ENCODE assay signal across 8 cellular contexts in the genomic region with DNA sequence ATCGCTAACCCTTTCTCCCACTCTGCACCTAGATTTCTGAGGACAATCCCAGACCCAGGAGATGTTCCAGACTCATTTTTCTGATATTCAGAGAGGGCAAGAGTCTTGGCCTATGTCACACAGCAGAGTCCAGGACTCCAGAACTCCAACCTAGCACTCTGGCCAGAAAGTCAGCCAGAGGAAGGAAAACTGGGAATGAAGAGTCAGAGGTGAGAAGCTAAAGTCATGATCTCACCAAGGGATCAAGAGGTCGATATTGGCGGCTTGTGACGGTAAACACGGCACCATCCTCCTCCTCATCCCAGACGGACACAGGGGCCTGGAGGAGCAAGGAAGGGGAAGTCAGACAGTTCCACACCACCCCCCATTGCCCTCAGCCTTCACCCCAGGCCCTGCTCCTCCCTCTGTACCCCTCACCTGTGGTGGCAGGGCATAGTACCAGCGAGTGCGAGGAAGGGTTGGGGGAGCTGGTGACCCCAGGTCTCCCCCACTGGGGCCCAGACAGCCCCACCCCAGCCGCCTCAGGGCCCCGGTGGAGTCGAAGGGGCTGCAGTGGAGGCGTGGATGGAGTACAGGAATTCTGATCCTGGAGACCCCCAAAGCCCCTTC. TPM values are rescaled to one million over a fixed set of nuclear protein-coding genes. Genes with fewer than 3 reads are reported as not detected.
DNase-seq lines count a peak whose midpoint lies in the region; ATAC-seq and TF ChIP-seq lines count a peak whose summit lies in the region.

No MANE protein-coding gene starts in this region.

- H3K9me2 ChIP-seq in SU-DHL-6 (replicated peaks; ENCODE audit: insufficient read depth, low read length), result no peaks in the 10 kb centered on the region

- H3K9me3 ChIP-seq in DND-41 (ENCODE audit: insufficient read depth, low read length, severe bottlenecking) (no peaks in the 10 kb centered on the region), SU-DHL-6 (ENCODE audit: insufficient read depth, low read length) (no peaks in the 10 kb centered on the region), fibroblast of lung (ENCODE audit: control insufficient read depth, insufficient read depth, low read depth, low read length) (no peaks in the 10 kb centered on the region)

- peaks cover 47% of the 10 kb centered on the region for H3K36me3 ChIP-seq in DND-41 (ENCODE audit: insufficient read depth, low read length)
- H3K36me3 ChIP-seq in SU-DHL-6 (ENCODE audit: low read length), result no peaks in the 10 kb centered on the region
- H3K36me3 ChIP-seq in fibroblast of lung (ENCODE audit: control insufficient read depth, insufficient read depth, low read length), result peaks cover 12% of the 10 kb centered on the region

- H3K4me3 Mint-ChIP-seq in progenitor cell of endocrine pancreas (ENCODE audit: low read depth), result peak overlapping the region; percentile 100

- H3K4me3 ChIP-seq in DND-41 (ENCODE audit: low read depth in 1 of 2, low read length in 2 of 2) (no peak overlapping the region), SU-DHL-6 (ENCODE audit: insufficient read depth, low read length, poor library complexity, severe bottlenecking) (no peak overlapping the region), fibroblast of lung (replicated peaks in 1 of 4; ENCODE audit: control extremely low read depth in 1 of 4, insufficient read depth in 1 of 4, low read depth in 3 of 4, low read length in 4 of 4) (peak overlapping the region in 2 of 4 experiments; percentile 80 to 81)

- H3K27ac ChIP-seq in DND-41 (ENCODE audit: low read length), result no peak overlapping the region
- H3K27ac ChIP-seq in SU-DHL-6 (ENCODE audit: low read depth, low read length), result no peak overlapping the region
- H3K27ac ChIP-seq in fibroblast of lung (ENCODE audit: insufficient read depth, low read length), result no peak overlapping the region

- H2AFZ ChIP-seq in DND-41 (ENCODE audit: low read depth, low read length) (no peak overlapping the region), SU-DHL-6 (ENCODE audit: low read depth, low read length, severe bottlenecking) (no peak overlapping the region), fibroblast of lung (ENCODE audit: low read length) (no peak overlapping the region)

- no peaks in the 10 kb centered on the region for H3K27me3 Mint-ChIP-seq in progenitor cell of endocrine pancreas

- peaks cover 16% of the 10 kb centered on the region for H3K4me1 Mint-ChIP-seq in progenitor cell of endocrine pancreas (ENCODE audit: low read depth)

- H4K20me1 ChIP-seq in DND-41 (ENCODE audit: insufficient read depth, low read length) (0 out of 2 replicates have a peak, but pooled peaks cover 6% of the 10 kb centered on the region), SU-DHL-6 (ENCODE audit: low read depth, low read length) (no peaks in the 10 kb centered on the region), fibroblast of lung (ENCODE audit: control insufficient read depth, extremely low read depth, insufficient read depth, low read length) (no peaks in the 10 kb centered on the region)

- H3K79me2 ChIP-seq in DND-41 (ENCODE audit: insufficient read depth, low read length), result peaks cover 35% of the 10 kb centered on the region
- peaks cover 20% of the 10 kb centered on the region for H3K79me2 ChIP-seq in SU-DHL-6 (ENCODE audit: insufficient read depth, low read length)
- H3K79me2 ChIP-seq in fibroblast of lung (ENCODE audit: control insufficient read depth, insufficient read depth, low read length), result peaks cover 3% of the 10 kb centered on the region

- H3K4me1 ChIP-seq in DND-41 (ENCODE audit: insufficient read depth, low read length) (peaks cover 43% of the 10 kb centered on the region), fibroblast of lung (ENCODE audit: control insufficient read depth, extremely low read depth, insufficient read depth, low read length) (peaks cover 2% of the 10 kb centered on the region)

- H3K36me3 Mint-ChIP-seq in progenitor cell of endocrine pancreas (ENCODE audit: insufficient read depth), result peaks cover 6% of the 10 kb centered on the region

- no peaks in the 10 kb centered on the region for H3K27me3 ChIP-seq in DND-41 (ENCODE audit: insufficient read depth, low read length, poor library complexity)
- no peaks in the 10 kb centered on the region for H3K27me3 ChIP-seq in SU-DHL-6 (ENCODE audit: low read length)
- H3K27me3 ChIP-seq in fibroblast of lung (ENCODE audit: control insufficient read depth, insufficient read depth, low read length), result no peaks in the 10 kb centered on the region

- H3K9ac ChIP-seq in DND-41 (ENCODE audit: low read depth, low read length) (0 out of 2 replicates have a peak overlapping the region, but pooled peaks have one; percentile 93), SU-DHL-6 (ENCODE audit: low read length) (no peak overlapping the region), fibroblast of lung (ENCODE audit: insufficient read depth, low read length) (peak overlapping the region; percentile 65)

- H3K4me2 ChIP-seq in DND-41 (ENCODE audit: insufficient read depth, low read length), result peak overlapping the region; percentile 96
- peak overlapping the region; percentile 90 for H3K4me2 ChIP-seq in SU-DHL-6 (ENCODE audit: low read depth, low read length, poor library complexity, severe bottlenecking)
- peak overlapping the region; percentile 44 for H3K4me2 ChIP-seq in fibroblast of lung (ENCODE audit: extremely low read depth, insufficient read depth, low read length)

- peaks cover 26% of the 10 kb centered on the region for H3F3A ChIP-seq in SU-DHL-6 (ENCODE audit: insufficient read depth)

- no peaks in the 10 kb centered on the region for H3K9me3 Mint-ChIP-seq in progenitor cell of endocrine pancreas (ENCODE audit: low read depth)

- DNase-seq in DND-41 (no peak), fibroblast of lung (ENCODE audit: low read depth in 2 of 2) (no peak), progenitor cell of endocrine pancreas (ENCODE audit: low spot score, unreplicated experiment) (no peak), iPS-NIHi11 (ENCODE audit: low spot score) (no peak), SW 1271 (lab: John Stamatoyannopoulos, UW) (no peak)

- no peak for TF ChIP-seq CTCF in DND-41 (IDR thresholded peaks at IDR 0.05; ENCODE audit: borderline replicate concordance, extremely low read depth, low read length, poor library complexity, severe bottlenecking)
- no peak for TF ChIP-seq CTCF in SU-DHL-6 (IDR thresholded peaks at IDR 0.05; ENCODE audit: insufficient read depth, low read length, poor library complexity, severe bottlenecking)
- TF ChIP-seq CTCF in fibroblast of lung (conservative IDR thresholded peaks at IDR 0.05 in 1 of 2, IDR thresholded peaks at IDR 0.05 in 1 of 2; ENCODE audit: low read depth in 1 of 2, low read length in 2 of 2), result no peak
- TF ChIP-seq CTCF in progenitor cell of endocrine pancreas (IDR thresholded peaks at IDR 0.05; ENCODE audit: unreplicated experiment), result no peak

- peak overlapping the region; percentile 91 for H3K27ac Mint-ChIP-seq in progenitor cell of endocrine pancreas

- ATAC-seq in DND-41 (ENCODE audit: insufficient read depth, low read depth) (no peak), GM19463 (IDR thresholded peaks at IDR 0.05; ENCODE audit: unreplicated experiment) (no peak), HG03439 (IDR thresholded peaks at IDR 0.05; ENCODE audit: unreplicated experiment) (no peak)

RNA-seq across cellular contexts. Expression of a gene that starts 1.8 kb away (rescaled TPM):
- total RNA-seq in fibroblast of lung (22.1 and 22.8 TPM in 2 replicates), progenitor cell of endocrine pancreas (175 and 196 TPM in 2 replicates)
- polyA plus RNA-seq in fibroblast of lung, result 17.4 and 20.5 TPM in 2 replicates
- polyA plus RNA-seq in fibroblast of lung (2012), result 20.2 and 26.1 TPM in 2 replicates
- polyA minus RNA-seq in fibroblast of lung (ENCODE audit: low replicate concordance), result 54.9 and 57.4 TPM in 2 replicates

RNA-seq across cellular contexts. Expression of a gene that starts 7.5 kb away (rescaled TPM):
- total RNA-seq in fibroblast of lung (39.8 and 43.1 TPM in 2 replicates), progenitor cell of endocrine pancreas (46.1 and 52.1 TPM in 2 replicates)
- polyA plus RNA-seq in fibroblast of lung, result 46.7 and 50.5 TPM in 2 replicates
- 88.3 and 89.0 TPM in 2 replicates for polyA plus RNA-seq in fibroblast of lung (2012)
- polyA minus RNA-seq in fibroblast of lung (ENCODE audit: low replicate concordance), result 0.71 and 5.1 TPM in 2 replicates

RNA-seq across cellular contexts. Expression of a gene that starts 7.9 kb away (rescaled TPM):
- total RNA-seq in fibroblast of lung, result 55.2 and 67.3 TPM in 2 replicates
- polyA plus RNA-seq in fibroblast of lung, result 31.1 and 45.0 TPM in 2 replicates
- 42.9 and 62.3 TPM in 2 replicates for polyA plus RNA-seq in fibroblast of lung (2012)
- 37.5 and 130 TPM in 2 replicates for polyA minus RNA-seq in fibroblast of lung (ENCODE audit: low replicate concordance)
- 47.5 and 53.4 TPM in 2 replicates for total RNA-seq in progenitor cell of endocrine pancreas

RNA-seq across cellular contexts. Expression of a gene that starts 17.0 kb away (rescaled TPM):
- total RNA-seq in fibroblast of lung, result 38.8 and 56.0 TPM in 2 replicates
- polyA plus RNA-seq in fibroblast of lung, result 50.3 and 55.4 TPM in 2 replicates
- 62.8 and 67.0 TPM in 2 replicates for polyA plus RNA-seq in fibroblast of lung (2012)
- 94.8 and 117 TPM in 2 replicates for polyA minus RNA-seq in fibroblast of lung (ENCODE audit: low replicate concordance)
- 20.2 and 22.3 TPM in 2 replicates for total RNA-seq in progenitor cell of endocrine pancreas

RNA-seq across cellular contexts. Expression of a gene that starts 20.0 kb away (rescaled TPM):
- 5.1 and 11.1 TPM in 2 replicates for total RNA-seq in fibroblast of lung
- 1.6 and 2.3 TPM in 2 replicates for polyA plus RNA-seq in fibroblast of lung
- 3.0 and 4.0 TPM in 2 replicates for polyA plus RNA-seq in fibroblast of lung (2012)
- polyA minus RNA-seq in fibroblast of lung (ENCODE audit: low replicate concordance), result 6.1 and 8.2 TPM in 2 replicates
- 5.3 and 5.7 TPM in 2 replicates for total RNA-seq in progenitor cell of endocrine pancreas

Comparison
In these comparisons a context has a peak if more than half of its experiments do, and no peak if none do; other contexts are left out.
1. H3K4me2 ChIP-seq: peak in every context shown above with its lines; median percentile 96 in DND-41; 90 in SU-DHL-6; 44 in fibroblast of lung.